In genomic region chr5:171438753-171439152, GRCh38 we compare ENCODE assay signal across 35 cellular contexts.
"Had no signal": no experiment of that assay in that cellular context is flagged by ENCODE, and none has a peak within 500 bp of the region (broad histone marks: within the 10 kb centered on the region; RNA-seq: fewer than 3 reads in every experiment).

No MANE protein-coding gene starts in this region.

- H3K4me3 Mint-ChIP-seq: activated CD4-positive, alpha-beta memory T cell treated with anti-CD3 and anti-CD28 coated beads for 36 hours; activated naive CD4-positive, alpha-beta T cell treated with anti-CD3 and anti-CD28 coated beads, Interleukin-2, amount 10 ng/mL, durations not matched to agents 7 days and 5 days; activated naive CD8-positive, alpha-beta T cell; activated naive CD8-positive, alpha-beta T cell treated with anti-CD3 and anti-CD28 coated beads, Interleukin-2, amount 50 U/mL, for 24 hours; activated T-cell treated with anti-CD3 and anti-CD28 coated beads, Interleukin-2, amount 50 U/mL, for 4 hours; activated T-helper 1 cell treated with anti-CD3 and anti-CD28 coated beads, Interleukin-12 subunit alpha, Interleukin-12 subunit beta, Interleukin-2, Interleukin-4 antibody, amounts not matched to agents 30 ng/mL and 10 ng/mL and 1 ng/mL, durations not matched to agents 14 hours and 24 hours and 36 hours; T-helper 1 cell treated with Interleukin-12 subunit alpha and Interleukin-12 subunit beta and Interleukin-4 antibody, amounts not matched to agents 30 μg/mL and 1 μg/mL, for 36 hours; T-helper 2 cell treated with Interferon-gamma antibody and Interleukin-4, amounts not matched to agents 5 μg/mL and 100 μg/mL, for 36 hours; WTC11 had no signal

- H3K4me3 ChIP-seq: Peyer's patch, SJSA1 had no signal

- H3K9me2 ChIP-seq: SK-N-SH had no signal

- H3K4me2 ChIP-seq: KMS-11, SK-N-SH had no signal

- DNase-seq: activated CD4-positive, alpha-beta memory T cell treated with anti-CD3 and anti-CD28 coated beads for 36 hours; activated CD4-positive, alpha-beta T cell treated with anti-CD3 and anti-CD28 coated beads for 4 hours; activated CD4-positive, alpha-beta T cell treated with anti-CD3 and anti-CD28 coated beads, Interleukin-2, amount 50 U/mL, for 1 hour; activated CD8-positive, alpha-beta memory T cell treated with anti-CD3 and anti-CD28 coated beads, Interleukin-2, amount 50 U/mL, for 4 hours; activated naive CD4-positive, alpha-beta T cell treated with anti-CD3 and anti-CD28 coated beads, Interleukin-2, amount 10 ng/mL, durations not matched to agents 7 days and 5 days; activated naive CD8-positive, alpha-beta T cell treated with anti-CD3 and anti-CD28 coated beads, Interleukin-2, amount 50 U/mL, for 24 hours; activated T-cell treated with anti-CD3 and anti-CD28 coated beads for 4 hours; activated T-cell treated with anti-CD3 and anti-CD28 coated beads, Interleukin-2, amount 50 U/mL, for 4 hours; amniotic stem cell; aorta; brain microvascular endothelial cell; central memory CD4-positive, alpha-beta T cell; NCI-H1105 treated with DMSO at 0.1 percent for 48 hours; NCI-H1436; NCI-H1694 treated with DMSO at 0.1 percent for 48 hours; NCI-H2029; NCI-H2107; NCI-H2171; NCI-H510A; NCI-H526; NCI-H748 treated with DMSO at 0.1 percent for 48 hours; NK-92 treated with Interleukin-12 subunit alpha and Interleukin-12 subunit beta, amount 100 ng/mL, for 24 hours; PC-3; Peyer's patch; RPMI8226; SHP77 treated with DMSO at 0.1 percent for 48 hours; SK-N-SH had no signal

- H3K36me3 ChIP-seq: brain microvascular endothelial cell, Peyer's patch, SJSA1 had no signal

- H3K9me3 Mint-ChIP-seq: activated CD4-positive, alpha-beta memory T cell treated with anti-CD3 and anti-CD28 coated beads for 36 hours; activated naive CD4-positive, alpha-beta T cell treated with anti-CD3 and anti-CD28 coated beads, Interleukin-2, amount 10 ng/mL, durations not matched to agents 7 days and 5 days; activated naive CD8-positive, alpha-beta T cell treated with anti-CD3 and anti-CD28 coated beads, Interleukin-2, amount 50 U/mL, for 24 hours; activated T-cell treated with anti-CD3 and anti-CD28 coated beads, Interleukin-2, amount 50 U/mL, for 4 hours; activated T-helper 1 cell treated with anti-CD3 and anti-CD28 coated beads, Interleukin-12 subunit alpha, Interleukin-12 subunit beta, Interleukin-2, Interleukin-4 antibody, amounts not matched to agents 30 ng/mL and 10 ng/mL and 1 ng/mL, durations not matched to agents 14 hours and 24 hours and 36 hours; T-helper 1 cell treated with Interleukin-12 subunit alpha and Interleukin-12 subunit beta and Interleukin-4 antibody, amounts not matched to agents 30 μg/mL and 1 μg/mL, for 36 hours; T-helper 2 cell treated with Interferon-gamma antibody and Interleukin-4, amounts not matched to agents 5 μg/mL and 100 μg/mL, for 36 hours; WTC11 had no signal

- H3K9ac ChIP-seq: KMS-11, SK-N-SH had no signal

- H3K27ac Mint-ChIP-seq: activated CD4-positive, alpha-beta memory T cell treated with anti-CD3 and anti-CD28 coated beads for 36 hours; activated naive CD4-positive, alpha-beta T cell treated with anti-CD3 and anti-CD28 coated beads, Interleukin-2, amount 10 ng/mL, durations not matched to agents 7 days and 5 days; activated naive CD8-positive, alpha-beta T cell; activated naive CD8-positive, alpha-beta T cell treated with anti-CD3 and anti-CD28 coated beads, Interleukin-2, amount 50 U/mL, for 24 hours; activated T-helper 1 cell treated with anti-CD3 and anti-CD28 coated beads, Interleukin-12 subunit alpha, Interleukin-12 subunit beta, Interleukin-2, Interleukin-4 antibody, amounts not matched to agents 30 ng/mL and 10 ng/mL and 1 ng/mL, durations not matched to agents 14 hours and 24 hours and 36 hours; T-helper 1 cell treated with Interleukin-12 subunit alpha and Interleukin-12 subunit beta and Interleukin-4 antibody, amounts not matched to agents 30 μg/mL and 1 μg/mL, for 36 hours; T-helper 2 cell treated with Interferon-gamma antibody and Interleukin-4, amounts not matched to agents 5 μg/mL and 100 μg/mL, for 36 hours; WTC11 had no signal

- H3K36me3 Mint-ChIP-seq: activated CD4-positive, alpha-beta memory T cell treated with anti-CD3 and anti-CD28 coated beads for 36 hours; activated naive CD4-positive, alpha-beta T cell treated with anti-CD3 and anti-CD28 coated beads, Interleukin-2, amount 10 ng/mL, durations not matched to agents 7 days and 5 days; activated naive CD8-positive, alpha-beta T cell; WTC11 had no signal

- H3K27me3 ChIP-seq: brain microvascular endothelial cell, Peyer's patch, SJSA1 had no signal

- H3K9me3 ChIP-seq: Peyer's patch, SJSA1, SK-N-SH had no signal

- H3K27me3 Mint-ChIP-seq: activated CD4-positive, alpha-beta memory T cell treated with anti-CD3 and anti-CD28 coated beads for 36 hours; activated naive CD8-positive, alpha-beta T cell; activated naive CD8-positive, alpha-beta T cell treated with anti-CD3 and anti-CD28 coated beads, Interleukin-2, amount 50 U/mL, for 24 hours had no signal

- ATAC-seq: activated CD4-positive, CD25-positive, alpha-beta regulatory T cell treated with anti-CD3 and anti-CD28 coated beads, Interleukin-2, amount 50 U/mL, for 24 hours; activated naive CD8-positive, alpha-beta T cell treated with anti-CD3 and anti-CD28 coated beads, Interleukin-2, amount 50 U/mL, for 24 hours; activated T-cell treated with anti-CD3 and anti-CD28 coated beads, Interleukin-2, amount 50 U/mL, for 4 hours; PC-3; WTC11 had no signal

- H3K4me1 ChIP-seq: Peyer's patch, SJSA1 had no signal

- H3K27ac ChIP-seq: brain microvascular endothelial cell, KMS-11, Peyer's patch, SJSA1 had no signal

- H3K4me1 Mint-ChIP-seq: activated naive CD4-positive, alpha-beta T cell treated with anti-CD3 and anti-CD28 coated beads, Interleukin-2, amount 10 ng/mL, durations not matched to agents 7 days and 5 days; activated naive CD8-positive, alpha-beta T cell treated with anti-CD3 and anti-CD28 coated beads, Interleukin-2, amount 50 U/mL, for 24 hours had no signal
